ENCODE assay signal across 20 cellular contexts in genomic region chr4:153962311-153963039, GRCh38.
DNase-seq lines count a peak whose midpoint lies in the region; ATAC-seq lines count a peak whose summit lies in the region.
"Had no signal": no experiment of that assay in that cellular context is flagged by ENCODE, and none has a peak within 500 bp of the region (broad histone marks: within the 10 kb centered on the region; RNA-seq: fewer than 3 reads in every experiment).

No MANE protein-coding gene starts in this region.

- peak; percentile 67 for DNase-seq in RPMI7951 (ENCODE audit: low read depth)
- peak; percentile 70 for DNase-seq in kidney tubule cell (ENCODE audit: low spot score)
- DNase-seq in pons (ENCODE audit: low spot score), result no peak
- no peak for DNase-seq in RKO (ENCODE audit: low spot score)
- DNase-seq in C1 segment of cervical spinal cord (lab: John Stamatoyannopoulos, UW), result no peak
- DNase-seq: cerebellar nuclear complex; endodermal cell; foreskin keratinocyte; GF-D8; KG1; left lung; NCI-H1417 treated with DMSO at 0.1 percent for 48 hours; NCI-H2227 treated with DMSO at 0.1 percent for 48 hours; NK-92 treated with Interleukin-12 subunit alpha and Interleukin-12 subunit beta, amount 100 ng/mL, for 24 hours; pancreas; SJCRH30; T1000; tibial artery had no signal

- ATAC-seq in GM18511 (IDR thresholded peaks at IDR 0.05; ENCODE audit: unreplicated experiment) (peak; percentile 83), GM19438 (IDR thresholded peaks at IDR 0.05; ENCODE audit: low read depth, unreplicated experiment) (peak; percentile 86)
- ATAC-seq: foreskin keratinocyte, left lung had no signal

Comparison
In these comparisons a context has a peak if more than half of its experiments do, and no peak if none do; other contexts are left out.
1. DNase-seq: peak in RPMI7951 (single experiment) and kidney tubule cell (single experiment); none in pons (single experiment), RKO (single experiment) and C1 segment of cervical spinal cord (0 of 14).